1 cellular context compared by ENCODE assay signal in the genomic region with DNA sequence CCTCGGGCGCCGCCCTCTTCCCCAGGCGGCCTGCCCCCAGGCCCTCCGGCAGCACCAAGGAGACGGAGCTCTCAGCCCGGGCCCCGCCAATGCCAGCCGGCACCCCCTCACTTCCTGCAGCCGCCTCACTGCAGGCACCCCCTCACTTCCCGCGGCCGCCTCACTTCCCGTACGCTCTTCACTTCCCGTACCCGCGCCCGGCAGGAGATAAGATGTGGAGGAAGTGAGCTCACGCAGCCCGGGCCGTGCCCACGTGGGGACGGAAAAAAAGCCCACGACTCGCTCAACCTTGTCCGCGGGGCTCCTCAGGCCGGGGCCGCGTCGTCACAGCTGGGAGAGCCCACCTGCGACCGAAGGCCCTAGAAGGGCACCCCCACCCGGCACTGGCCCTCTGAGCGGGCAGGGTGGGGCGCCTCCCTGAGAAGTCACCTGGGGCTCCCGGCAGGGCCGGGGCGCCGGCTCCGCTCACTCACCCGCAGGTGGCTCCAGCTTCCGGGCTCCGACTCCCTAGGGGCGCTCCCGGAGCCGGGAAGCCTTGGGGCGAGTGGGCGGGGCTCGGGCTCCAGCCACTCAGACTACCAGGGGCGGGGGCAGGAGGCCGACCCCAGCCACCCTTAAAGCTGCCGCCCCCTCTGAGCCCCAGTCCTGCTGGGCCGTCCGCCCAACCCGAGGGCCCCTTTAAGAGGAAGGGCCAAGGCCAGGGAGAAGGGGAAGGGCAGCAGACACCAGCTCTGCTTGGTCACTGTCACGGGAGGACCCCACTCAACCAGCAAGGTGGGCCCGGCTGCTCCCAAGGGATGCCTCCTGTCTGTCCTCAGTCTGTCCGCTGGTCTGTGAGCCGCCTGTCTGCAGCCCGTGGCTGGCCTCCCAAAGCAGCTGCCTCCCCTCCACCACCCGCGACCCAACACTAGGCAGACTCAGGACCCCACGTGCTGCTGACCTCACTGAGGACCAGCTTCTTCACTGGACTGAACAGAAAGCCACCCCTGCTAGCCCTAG.
TF ChIP-seq lines count a peak whose summit lies in the region.

No MANE protein-coding gene starts in this region.

TF ChIP-seq in HepG2, 621 proteins besides CTCF, POLR2A, EP300 and RAD21 (continued from another document and continues in another):
- TF ChIP-seq, protein P1, sequence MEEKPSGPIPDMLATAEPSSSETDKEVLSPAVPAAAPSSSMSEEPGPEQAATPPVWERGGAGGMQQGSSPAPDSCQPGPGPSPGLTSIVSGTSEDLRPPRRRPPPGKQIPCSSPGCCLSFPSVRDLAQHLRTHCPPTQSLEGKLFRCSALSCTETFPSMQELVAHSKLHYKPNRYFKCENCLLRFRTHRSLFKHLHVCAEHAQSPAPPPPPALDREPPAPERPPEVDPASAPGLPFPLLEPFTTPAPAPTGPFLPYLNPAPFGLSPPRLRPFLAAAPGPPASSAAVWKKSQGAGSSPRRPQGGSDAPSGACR (CRISPR knock-in tag; IDR thresholded peaks at IDR 0.05), result 0 out of 2 replicates have a peak, but pooled peaks have one; percentile 51
- TF ChIP-seq HNF4A (CRISPR knock-in tag; IDR thresholded peaks at IDR 0.05) (no peak), ZNF33A (CRISPR knock-in tag; IDR thresholded peaks at IDR 0.05; ENCODE audit: borderline replicate concordance) (no peak), FOSL2 (CRISPR knock-in tag; IDR thresholded peaks at IDR 0.05) (0 out of 2 replicates have a peak, but pooled peaks have one; percentile 4), RFXAP (CRISPR knock-in tag; IDR thresholded peaks at IDR 0.05; ENCODE audit: borderline replicate concordance) (no peak), GATAD1 (CRISPR knock-in tag; IDR thresholded peaks at IDR 0.05) (peak; percentile 55; the same call in 1 of the 2 replicates), SNAPC4 (CRISPR knock-in tag; IDR thresholded peaks at IDR 0.05) (no peak), NFKB2 (CRISPR knock-in tag; IDR thresholded peaks at IDR 0.05; ENCODE audit: borderline replicate concordance) (no peak), ZNF263 (CRISPR knock-in tag; IDR thresholded peaks at IDR 0.05) (no peak), ZNF136 (CRISPR knock-in tag; IDR thresholded peaks at IDR 0.05; ENCODE audit: low read depth) (no peak), POGZ (CRISPR knock-in tag; IDR thresholded peaks at IDR 0.05) (peak; percentile 36; the same call in 1 of the 2 replicates), ZNF501 (CRISPR knock-in tag; IDR thresholded peaks at IDR 0.05) (peak; percentile 54; the same call in 1 of the 2 replicates), ZBTB20 (CRISPR knock-in tag; IDR thresholded peaks at IDR 0.05; ENCODE audit: borderline replicate concordance, low read depth) (no peak), SNAI1 (CRISPR knock-in tag; IDR thresholded peaks at IDR 0.05; ENCODE audit: borderline replicate concordance) (0 out of 2 replicates have a peak, but pooled peaks have one; percentile 26), ZSCAN29 (CRISPR knock-in tag; conservative IDR thresholded peaks at IDR 0.05) (no peak), HMG20B (CRISPR knock-in tag; conservative IDR thresholded peaks at IDR 0.05) (no peak), PAXIP1 (CRISPR knock-in tag; conservative IDR thresholded peaks at IDR 0.05) (peak; percentile 31; the same call in 1 of the 2 replicates), ZNF101 (CRISPR knock-in tag; IDR thresholded peaks at IDR 0.05; ENCODE audit: borderline replicate concordance, low read depth) (no peak), TCF7L2 (IDR thresholded peaks at IDR 0.05; ENCODE audit: low read depth, low read length) (no peak), TRIM22 (IDR thresholded peaks at IDR 0.05) (no peak)
- TF ChIP-seq, protein P2, sequence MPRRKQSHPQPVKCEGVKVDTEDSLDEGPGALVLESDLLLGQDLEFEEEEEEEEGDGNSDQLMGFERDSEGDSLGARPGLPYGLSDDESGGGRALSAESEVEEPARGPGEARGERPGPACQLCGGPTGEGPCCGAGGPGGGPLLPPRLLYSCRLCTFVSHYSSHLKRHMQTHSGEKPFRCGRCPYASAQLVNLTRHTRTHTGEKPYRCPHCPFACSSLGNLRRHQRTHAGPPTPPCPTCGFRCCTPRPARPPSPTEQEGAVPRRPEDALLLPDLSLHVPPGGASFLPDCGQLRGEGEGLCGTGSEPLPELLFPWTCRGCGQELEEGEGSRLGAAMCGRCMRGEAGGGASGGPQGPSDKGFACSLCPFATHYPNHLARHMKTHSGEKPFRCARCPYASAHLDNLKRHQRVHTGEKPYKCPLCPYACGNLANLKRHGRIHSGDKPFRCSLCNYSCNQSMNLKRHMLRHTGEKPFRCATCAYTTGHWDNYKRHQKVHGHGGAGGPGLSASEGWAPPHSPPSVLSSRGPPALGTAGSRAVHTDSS (CRISPR knock-in tag; conservative IDR thresholded peaks at IDR 0.05), result no peak
- TF ChIP-seq, protein P3, sequence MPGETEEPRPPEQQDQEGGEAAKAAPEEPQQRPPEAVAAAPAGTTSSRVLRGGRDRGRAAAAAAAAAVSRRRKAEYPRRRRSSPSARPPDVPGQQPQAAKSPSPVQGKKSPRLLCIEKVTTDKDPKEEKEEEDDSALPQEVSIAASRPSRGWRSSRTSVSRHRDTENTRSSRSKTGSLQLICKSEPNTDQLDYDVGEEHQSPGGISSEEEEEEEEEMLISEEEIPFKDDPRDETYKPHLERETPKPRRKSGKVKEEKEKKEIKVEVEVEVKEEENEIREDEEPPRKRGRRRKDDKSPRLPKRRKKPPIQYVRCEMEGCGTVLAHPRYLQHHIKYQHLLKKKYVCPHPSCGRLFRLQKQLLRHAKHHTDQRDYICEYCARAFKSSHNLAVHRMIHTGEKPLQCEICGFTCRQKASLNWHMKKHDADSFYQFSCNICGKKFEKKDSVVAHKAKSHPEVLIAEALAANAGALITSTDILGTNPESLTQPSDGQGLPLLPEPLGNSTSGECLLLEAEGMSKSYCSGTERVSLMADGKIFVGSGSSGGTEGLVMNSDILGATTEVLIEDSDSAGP (CRISPR knock-in tag; IDR thresholded peaks at IDR 0.05; ENCODE audit: borderline replicate concordance), result peak; percentile 100
- TF ChIP-seq, protein P4, sequence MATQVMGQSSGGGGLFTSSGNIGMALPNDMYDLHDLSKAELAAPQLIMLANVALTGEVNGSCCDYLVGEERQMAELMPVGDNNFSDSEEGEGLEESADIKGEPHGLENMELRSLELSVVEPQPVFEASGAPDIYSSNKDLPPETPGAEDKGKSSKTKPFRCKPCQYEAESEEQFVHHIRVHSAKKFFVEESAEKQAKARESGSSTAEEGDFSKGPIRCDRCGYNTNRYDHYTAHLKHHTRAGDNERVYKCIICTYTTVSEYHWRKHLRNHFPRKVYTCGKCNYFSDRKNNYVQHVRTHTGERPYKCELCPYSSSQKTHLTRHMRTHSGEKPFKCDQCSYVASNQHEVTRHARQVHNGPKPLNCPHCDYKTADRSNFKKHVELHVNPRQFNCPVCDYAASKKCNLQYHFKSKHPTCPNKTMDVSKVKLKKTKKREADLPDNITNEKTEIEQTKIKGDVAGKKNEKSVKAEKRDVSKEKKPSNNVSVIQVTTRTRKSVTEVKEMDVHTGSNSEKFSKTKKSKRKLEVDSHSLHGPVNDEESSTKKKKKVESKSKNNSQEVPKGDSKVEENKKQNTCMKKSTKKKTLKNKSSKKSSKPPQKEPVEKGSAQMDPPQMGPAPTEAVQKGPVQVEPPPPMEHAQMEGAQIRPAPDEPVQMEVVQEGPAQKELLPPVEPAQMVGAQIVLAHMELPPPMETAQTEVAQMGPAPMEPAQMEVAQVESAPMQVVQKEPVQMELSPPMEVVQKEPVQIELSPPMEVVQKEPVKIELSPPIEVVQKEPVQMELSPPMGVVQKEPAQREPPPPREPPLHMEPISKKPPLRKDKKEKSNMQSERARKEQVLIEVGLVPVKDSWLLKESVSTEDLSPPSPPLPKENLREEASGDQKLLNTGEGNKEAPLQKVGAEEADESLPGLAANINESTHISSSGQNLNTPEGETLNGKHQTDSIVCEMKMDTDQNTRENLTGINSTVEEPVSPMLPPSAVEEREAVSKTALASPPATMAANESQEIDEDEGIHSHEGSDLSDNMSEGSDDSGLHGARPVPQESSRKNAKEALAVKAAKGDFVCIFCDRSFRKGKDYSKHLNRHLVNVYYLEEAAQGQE (IDR thresholded peaks at IDR 0.05; ENCODE audit: borderline replicate concordance in 1 of 2, low read depth in 1 of 2, low read length in 2 of 2), result no peak
- TF ChIP-seq, protein P5, sequence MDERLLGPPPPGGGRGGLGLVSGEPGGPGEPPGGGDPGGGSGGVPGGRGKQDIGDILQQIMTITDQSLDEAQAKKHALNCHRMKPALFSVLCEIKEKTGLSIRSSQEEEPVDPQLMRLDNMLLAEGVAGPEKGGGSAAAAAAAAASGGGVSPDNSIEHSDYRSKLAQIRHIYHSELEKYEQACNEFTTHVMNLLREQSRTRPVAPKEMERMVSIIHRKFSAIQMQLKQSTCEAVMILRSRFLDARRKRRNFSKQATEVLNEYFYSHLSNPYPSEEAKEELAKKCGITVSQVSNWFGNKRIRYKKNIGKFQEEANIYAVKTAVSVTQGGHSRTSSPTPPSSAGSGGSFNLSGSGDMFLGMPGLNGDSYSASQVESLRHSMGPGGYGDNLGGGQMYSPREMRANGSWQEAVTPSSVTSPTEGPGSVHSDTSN (CRISPR knock-in tag; IDR thresholded peaks at IDR 0.05), result no peak
- TF ChIP-seq, protein P6, sequence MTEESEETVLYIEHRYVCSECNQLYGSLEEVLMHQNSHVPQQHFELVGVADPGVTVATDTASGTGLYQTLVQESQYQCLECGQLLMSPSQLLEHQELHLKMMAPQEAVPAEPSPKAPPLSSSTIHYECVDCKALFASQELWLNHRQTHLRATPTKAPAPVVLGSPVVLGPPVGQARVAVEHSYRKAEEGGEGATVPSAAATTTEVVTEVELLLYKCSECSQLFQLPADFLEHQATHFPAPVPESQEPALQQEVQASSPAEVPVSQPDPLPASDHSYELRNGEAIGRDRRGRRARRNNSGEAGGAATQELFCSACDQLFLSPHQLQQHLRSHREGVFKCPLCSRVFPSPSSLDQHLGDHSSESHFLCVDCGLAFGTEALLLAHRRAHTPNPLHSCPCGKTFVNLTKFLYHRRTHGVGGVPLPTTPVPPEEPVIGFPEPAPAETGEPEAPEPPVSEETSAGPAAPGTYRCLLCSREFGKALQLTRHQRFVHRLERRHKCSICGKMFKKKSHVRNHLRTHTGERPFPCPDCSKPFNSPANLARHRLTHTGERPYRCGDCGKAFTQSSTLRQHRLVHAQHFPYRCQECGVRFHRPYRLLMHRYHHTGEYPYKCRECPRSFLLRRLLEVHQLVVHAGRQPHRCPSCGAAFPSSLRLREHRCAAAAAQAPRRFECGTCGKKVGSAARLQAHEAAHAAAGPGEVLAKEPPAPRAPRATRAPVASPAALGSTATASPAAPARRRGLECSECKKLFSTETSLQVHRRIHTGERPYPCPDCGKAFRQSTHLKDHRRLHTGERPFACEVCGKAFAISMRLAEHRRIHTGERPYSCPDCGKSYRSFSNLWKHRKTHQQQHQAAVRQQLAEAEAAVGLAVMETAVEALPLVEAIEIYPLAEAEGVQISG (CRISPR knock-in tag; IDR thresholded peaks at IDR 0.05), result 0 out of 2 replicates have a peak, but pooled peaks have one; percentile 8
